ENCODE assay signal across 9 cellular contexts in the genomic region with DNA sequence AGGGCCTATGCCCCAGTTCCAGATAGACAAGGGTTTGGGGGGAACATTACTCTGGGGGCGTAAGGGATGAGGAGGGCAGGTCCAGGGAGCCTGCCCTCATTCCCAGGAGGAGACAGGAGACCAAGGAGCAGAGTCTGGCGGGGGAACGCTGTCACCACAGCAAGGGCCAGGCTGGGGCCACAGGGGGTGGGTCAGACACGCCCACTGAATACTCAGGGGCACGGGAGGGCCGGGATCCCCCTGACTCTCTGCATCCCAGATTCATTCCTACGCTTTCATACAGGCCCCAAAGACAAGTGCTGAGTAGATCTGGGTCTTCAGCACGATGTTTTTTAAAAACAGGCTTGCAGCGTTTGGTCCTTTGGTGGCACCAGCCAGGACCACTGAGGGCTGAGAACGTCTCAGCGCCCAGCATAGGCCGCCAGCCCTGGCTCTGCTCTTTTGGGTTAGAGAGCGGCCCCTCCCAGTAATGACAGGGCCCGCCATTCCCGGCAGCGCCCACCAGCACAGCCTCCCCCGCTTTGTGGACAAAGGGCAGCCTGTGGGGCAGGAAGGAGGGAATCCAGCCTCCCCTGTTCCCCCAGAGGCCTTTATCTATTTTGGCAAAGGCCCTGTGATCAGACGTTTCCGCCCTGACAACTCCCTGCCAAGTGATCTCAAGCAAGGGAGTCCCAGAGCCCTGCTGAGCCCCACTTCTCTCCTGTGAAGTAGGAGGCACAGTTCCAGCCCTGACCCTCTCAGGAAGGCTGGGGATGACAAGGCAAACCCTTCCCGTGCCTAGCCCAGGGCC. TPM values are rescaled to one million over a fixed set of nuclear protein-coding genes. Genes with fewer than 3 reads are reported as not detected.
A peak's percentile ranks its signal among the peaks of the same experiment; 100 is the strongest.
DNase-seq lines count a peak whose midpoint lies in the region; ATAC-seq and TF ChIP-seq lines count a peak whose summit lies in the region.
"Had no signal": no experiment of that assay in that cellular context is flagged by ENCODE, and none has a peak within 500 bp of the region (broad histone marks: within the 10 kb centered on the region; RNA-seq: fewer than 3 reads in every experiment).

No MANE protein-coding gene starts in this region.

- ATAC-seq in psoas muscle (peak in 2 of 4 donors; percentile 13 to 38), GM21717 (IDR thresholded peaks at IDR 0.05; ENCODE audit: unreplicated experiment) (no peak)
- ATAC-seq: esophagus mucosa had no signal

- H3K9me3 ChIP-seq in Caco-2, result no peaks in the 10 kb centered on the region
- no peaks in the 10 kb centered on the region for H3K9me3 ChIP-seq in ascending aorta
- no peaks in the 10 kb centered on the region for H3K9me3 ChIP-seq in right atrium auricular region
- H3K9me3 ChIP-seq in psoas muscle, result no peaks in the 10 kb centered on the region
- H3K9me3 ChIP-seq in CD4-positive, alpha-beta memory T cell (ENCODE audit: control insufficient read depth in 1 of 2, low read length in 2 of 2), result no peaks in the 10 kb centered on the region

- H3K36me3 Mint-ChIP-seq in Caco-2 (ENCODE audit: insufficient read depth, unreplicated experiment), result peaks cover 12% of the 10 kb centered on the region
- H3K36me3 Mint-ChIP-seq in CD4-positive, alpha-beta memory T cell, result peaks cover 0 to 2% of the 10 kb centered on the region in 2 donors

- CTCF ChIA-PET in Caco-2 (lab: Charles Lee), result interaction anchor here (0.6 kb wide), 1 partner anchor 17 kb away, joined by 3 read pairs; no protein-coding TSS in a partner anchor
- CTCF ChIA-PET in CD4-positive, alpha-beta memory T cell (lab: Charles Lee; ENCODE audit: partially characterized antibody), result no interaction called here

- intact Hi-C loops in Caco-2 (cut with micrococcal nuclease; ENCODE audit: unreplicated experiment) (no loop called here), ascending aorta (cut with DNase I) (loop anchor here (10.0 kb wide), 1 partner anchor 132 kb away; a partner anchor contains a TSS), psoas muscle (cut with DNase I) (no loop called here)
- intact Hi-C loops in CD4-positive, alpha-beta memory T cell (cut with micrococcal nuclease), result no loop called here

- DNase-seq in Caco-2, result no peak
- DNase-seq in ascending aorta (ENCODE audit: low spot score in 2 of 2), result peak in 1 of 2 donors; percentile 85
- peak; percentile 88 for DNase-seq in right atrium auricular region (ENCODE audit: low spot score)
- DNase-seq in psoas muscle, result peak; percentile 48 to 62
- no peak for DNase-seq in CD4-positive, alpha-beta memory T cell
- DNase-seq in iPS-NIHi7 (ENCODE audit: extremely low spot score), result no peak
- no peak for DNase-seq in GM10266 (ENCODE audit: extremely low spot score)

- peak overlapping the region; percentile 48 for H3K27ac Mint-ChIP-seq in Caco-2 (ENCODE audit: unreplicated experiment)
- H3K27ac Mint-ChIP-seq in CD4-positive, alpha-beta memory T cell, result no peak overlapping the region

- no TSS peak for BruUV-seq in Caco-2 (replicated peaks; lab: Mats Ljungman, UMichigan)

- peak overlapping the region; percentile 88 to 93 for H3K27ac ChIP-seq in ascending aorta
- H3K27ac ChIP-seq in right atrium auricular region, result peak overlapping the region; percentile 80 to 81
- peak overlapping the region; percentile 36 for H3K27ac ChIP-seq in psoas muscle
- no peak overlapping the region for H3K27ac ChIP-seq in CD4-positive, alpha-beta memory T cell (ENCODE audit: low read depth, low read length)

- no peaks in the 10 kb centered on the region for H3K9me3 Mint-ChIP-seq in Caco-2 (ENCODE audit: unreplicated experiment)
- no peaks in the 10 kb centered on the region for H3K9me3 Mint-ChIP-seq in CD4-positive, alpha-beta memory T cell

- TF ChIP-seq CTCF in Caco-2 (IDR thresholded peaks at IDR 0.05; ENCODE audit: insufficient read depth in 1 of 2, low read depth in 1 of 2, low read length in 1 of 2, severe bottlenecking in 1 of 2, unreplicated experiment in 1 of 2) (no peak), ascending aorta (IDR thresholded peaks at IDR 0.05) (no peak), right atrium auricular region (IDR thresholded peaks at IDR 0.05) (no peak), psoas muscle (IDR thresholded peaks at IDR 0.05) (no peak), GM10266 (IDR thresholded peaks at IDR 0.05; ENCODE audit: control insufficient read depth, insufficient read depth, low read depth, missing control alignments) (no peak)

- no peak overlapping the region for H3K4me3 ChIP-seq in Caco-2 (ENCODE audit: low read depth, low read length)
- no peak overlapping the region for H3K4me3 ChIP-seq in ascending aorta
- H3K4me3 ChIP-seq in right atrium auricular region, result no peak overlapping the region
- no peak overlapping the region for H3K4me3 ChIP-seq in psoas muscle
- H3K4me3 ChIP-seq in CD4-positive, alpha-beta memory T cell (ENCODE audit: low read length in 2 of 2), result no peak overlapping the region

- H3K4me1 ChIP-seq in Caco-2 (peaks cover 12% of the 10 kb centered on the region; the same call in 1 of the 2 replicates), ascending aorta (peaks cover 27 to 71% of the 10 kb centered on the region in 2 donors), right atrium auricular region (peaks cover 0 to 90% of the 10 kb centered on the region in 2 donors), psoas muscle (peaks cover 40% of the 10 kb centered on the region)
- H3K4me1 ChIP-seq in CD4-positive, alpha-beta memory T cell (ENCODE audit: insufficient read depth, low read length), result peaks cover 25% of the 10 kb centered on the region

- H3K27me3 Mint-ChIP-seq in Caco-2 (ENCODE audit: insufficient read depth, unreplicated experiment), result no peaks in the 10 kb centered on the region
- no peaks in the 10 kb centered on the region for H3K27me3 Mint-ChIP-seq in CD4-positive, alpha-beta memory T cell

- H3K27me3 ChIP-seq in Caco-2 (replicated peaks; ENCODE audit: control insufficient read depth, insufficient read depth, low read length), result no peaks in the 10 kb centered on the region
- no peaks in the 10 kb centered on the region for H3K27me3 ChIP-seq in ascending aorta
- no peaks in the 10 kb centered on the region for H3K27me3 ChIP-seq in right atrium auricular region
- H3K27me3 ChIP-seq in psoas muscle (ENCODE audit: insufficient read depth in 3 of 3, low read length in 2 of 3), result no peaks in the 10 kb centered on the region
- no peaks in the 10 kb centered on the region for H3K27me3 ChIP-seq in CD4-positive, alpha-beta memory T cell (ENCODE audit: insufficient read depth, low read length)

- H3K4me3 Mint-ChIP-seq in Caco-2 (ENCODE audit: unreplicated experiment), result no peak overlapping the region
- no peak overlapping the region for H3K4me3 Mint-ChIP-seq in CD4-positive, alpha-beta memory T cell

- H3K4me1 Mint-ChIP-seq in Caco-2 (ENCODE audit: low read depth, unreplicated experiment), result peaks cover 8% of the 10 kb centered on the region
- H3K4me1 Mint-ChIP-seq in CD4-positive, alpha-beta memory T cell, result peaks cover 18 to 42% (median 30%) of the 10 kb centered on the region in 4 donors

- 66 to 71% (median 66%) methylated on average over 20 of the region's 20 CpGs for WGBS in psoas muscle, 3 donors

- H3K36me3 ChIP-seq in Caco-2 (ENCODE audit: control insufficient read depth, insufficient read depth, low read length), result peaks cover 1% of the 10 kb centered on the region; the same call in 1 of the 2 replicates
- H3K36me3 ChIP-seq in ascending aorta, result no peaks in the 10 kb centered on the region
- H3K36me3 ChIP-seq in right atrium auricular region, result no peaks in the 10 kb centered on the region
- H3K36me3 ChIP-seq in psoas muscle (ENCODE audit: insufficient read depth in 1 of 2, low read depth in 1 of 2), result peaks cover 0 to 3% of the 10 kb centered on the region in 2 donors
- H3K36me3 ChIP-seq in CD4-positive, alpha-beta memory T cell (ENCODE audit: insufficient read depth, low read length), result no peaks in the 10 kb centered on the region

- POLR2A ChIA-PET in Caco-2 (lab: Charles Lee), result no interaction called here
- POLR2A ChIA-PET in CD4-positive, alpha-beta memory T cell (lab: Charles Lee; ENCODE audit: partially characterized antibody), result no interaction called here

RNA-seq across cellular contexts. Expression of a gene that starts 24.9 kb away (rescaled TPM):
- 56.6 and 66.6 TPM in 2 replicates for total RNA-seq in Caco-2 (2022)
- 6.7 TPM for total RNA-seq in ascending aorta
- total RNA-seq in right atrium auricular region, result 1 to 10 TPM; 9.2 to 9.7 TPM
- total RNA-seq in psoas muscle, result 10 to 100 TPM in 2 of 4 donors, 1 to 10 TPM in 2; 5.3 to 16.0 (median 9.7) TPM
- 1 to 10 TPM; 2.0 to 4.7 (median 4.2) TPM for polyA plus RNA-seq in psoas muscle
- 10 to 100 TPM in 1 of 2 experiments, 1 to 10 TPM in 1; 9.9 to 11.7 TPM for total RNA-seq in CD4-positive, alpha-beta memory T cell
- polyA plus RNA-seq in CD4-positive, alpha-beta memory T cell, result 1 to 10 TPM; 3.8 to 7.1 TPM

Comparison
In these comparisons a context has a peak if more than half of its experiments do, and no peak if none do; other contexts are left out.
1. DNase-seq: peak in right atrium auricular region (single experiment) and psoas muscle (2 of 2); none in Caco-2 (0 of 2), CD4-positive, alpha-beta memory T cell (0 of 5), iPS-NIHi7 (single experiment) and GM10266 (single experiment).